ENCODE assay signal across 9 cellular contexts in genomic region chr17:58691701-58692238, GRCh38. TPM values are rescaled to one million over a fixed set of nuclear protein-coding genes. Genes with fewer than 3 reads are reported as not detected.
DNase-seq lines count a peak whose midpoint lies in the region; ATAC-seq and TF ChIP-seq lines count a peak whose summit lies in the region.
"Had no signal": no experiment of that assay in that cellular context is flagged by ENCODE, and none has a peak within 500 bp of the region (broad histone marks: within the 10 kb centered on the region; RNA-seq: fewer than 3 reads in every experiment).

Gene TEX14, minus strand, starts transcription at chr17:58692045. Its CDS starts 40,044 bp downstream, at chr17:58652001.

- DNase-seq in GM23248, result no peak
- DNase-seq in foreskin fibroblast, result peak in 1 of 2 donors; percentile 16
- no peak for DNase-seq in skeletal muscle cell (ENCODE audit: low read depth)
- DNase-seq in iPS-NIHi7 (ENCODE audit: extremely low spot score), result no peak
- DNase-seq in SW480 (ENCODE audit: low spot score), result no peak

- H3K4me2 ChIP-seq in GM23248 (ENCODE audit: unreplicated experiment) (peak within 1 kb of the TSS; percentile 77), SU-DHL-6 (ENCODE audit: low read depth, low read length, poor library complexity, severe bottlenecking) (peak within 1 kb of the TSS; percentile 79)

- H3K79me2 ChIP-seq in GM23248 (ENCODE audit: insufficient read depth) (0 out of 2 replicates have a peak, but pooled peaks cover 12% of the 10 kb centered on the region), SU-DHL-6 (ENCODE audit: insufficient read depth, low read length) (peaks cover 34% of the 10 kb centered on the region)

- ATAC-seq in HG03025 (IDR thresholded peaks at IDR 0.05; ENCODE audit: low FRiP score, unreplicated experiment) (no peak), GM18868 (IDR thresholded peaks at IDR 0.05; ENCODE audit: unreplicated experiment) (no peak)

- H3K4me1 ChIP-seq in GM23248 (ENCODE audit: insufficient read depth), result 0 out of 2 replicates have a peak, but pooled peaks cover 6% of the 10 kb centered on the region

- H3F3A ChIP-seq in GM23248 (ENCODE audit: insufficient read depth), result no peaks in the 10 kb centered on the region
- H3F3A ChIP-seq in SU-DHL-6 (ENCODE audit: insufficient read depth), result no peaks in the 10 kb centered on the region

- peak within 1 kb of the TSS; percentile 82 for H3K4me3 ChIP-seq in GM23248
- peak within 1 kb of the TSS; percentile 64 for H3K4me3 ChIP-seq in SU-DHL-6 (ENCODE audit: insufficient read depth, low read length, poor library complexity, severe bottlenecking)
- H3K4me3 ChIP-seq in foreskin fibroblast (ENCODE audit: low read depth in 1 of 2, low read length in 2 of 2), result peak within 1 kb of the TSS; percentile 73 to 95
- H3K4me3 ChIP-seq in skeletal muscle cell (ENCODE audit: low read depth, low read length), result peak within 1 kb of the TSS; percentile 68

- TF ChIP-seq CTCF in SU-DHL-6 (IDR thresholded peaks at IDR 0.05; ENCODE audit: insufficient read depth, low read length, poor library complexity, severe bottlenecking) (no peak), foreskin fibroblast (IDR thresholded peaks at IDR 0.05; ENCODE audit: low read depth, low read length) (no peak)

- H3K9me3 ChIP-seq in GM23248 (ENCODE audit: low read depth) (no peaks in the 10 kb centered on the region), SU-DHL-6 (ENCODE audit: insufficient read depth, low read length) (no peaks in the 10 kb centered on the region)

- WGBS in GM23248 (ENCODE audit: low coverage in 1 of 2, low lambda C conversion rate in 2 of 2, missing lambda C conversion rate in 2 of 2), 2 experiments, result 68 to 76% methylated on average over 16 to 18 of the region's 19 CpGs

- H2AFZ ChIP-seq in GM23248 (peak within 1 kb of the TSS; percentile 99), SU-DHL-6 (ENCODE audit: low read depth, low read length, severe bottlenecking) (peak within 1 kb of the TSS; percentile 100)

- peak within 1 kb of the TSS; percentile 53 for H3K27ac ChIP-seq in GM23248
- H3K27ac ChIP-seq in SU-DHL-6 (ENCODE audit: low read depth, low read length), result peak within 1 kb of the TSS; percentile 50

- H3K27me3 ChIP-seq in GM23248 (replicated peaks; ENCODE audit: insufficient read depth), result no peaks in the 10 kb centered on the region
- H3K27me3 ChIP-seq in SU-DHL-6 (ENCODE audit: low read length), result no peaks in the 10 kb centered on the region

- no peaks in the 10 kb centered on the region for H3K36me3 ChIP-seq in GM23248 (ENCODE audit: low read depth)
- H3K36me3 ChIP-seq in SU-DHL-6 (ENCODE audit: low read length), result peaks cover 4% of the 10 kb centered on the region; the same call in 1 of the 2 replicates

- H4K20me1 ChIP-seq in GM23248 (ENCODE audit: insufficient read depth) (no peaks in the 10 kb centered on the region), SU-DHL-6 (ENCODE audit: low read depth, low read length) (no peaks in the 10 kb centered on the region)

- H3K9me2 ChIP-seq in GM23248 (ENCODE audit: insufficient read depth), result no peaks in the 10 kb centered on the region
- H3K9me2 ChIP-seq in SU-DHL-6 (replicated peaks; ENCODE audit: insufficient read depth, low read length), result no peaks in the 10 kb centered on the region

- in situ Hi-C loops in GM23248 (cut with MboI), result no loop called here

- H3K9ac ChIP-seq in GM23248, result peak within 1 kb of the TSS; percentile 78
- H3K9ac ChIP-seq in SU-DHL-6 (ENCODE audit: low read length), result peak within 1 kb of the TSS; percentile 81

RNA-seq across cellular contexts. Expression of gene TEX14, which starts in this region (rescaled TPM):
- total RNA-seq in GM23248 (2014; rRNA removed; shearing (Covaris generic)), result not detected in 2 replicates
- 0.15 TPM in 1 of 2 replicates, not detected in the other for polyA plus RNA-seq in GM23248 (2016; fragmentation: Nextera tagmentation; extraction: Ambion mirVana)
- total RNA-seq: M059J had no signal
